2 cellular contexts compared by ENCODE assay signal in genomic region chr11:130816516-130816915, GRCh38.
TF ChIP-seq lines count a peak whose summit lies in the region.

No MANE protein-coding gene starts in this region.

TF ChIP-seq in A549, 52 proteins besides CTCF, POLR2A, EP300 and RAD21 (continued from another document):
- no peak for TF ChIP-seq GATA3 (IDR thresholded peaks at IDR 0.05; ENCODE audit: borderline replicate concordance)
- TF ChIP-seq SREBF2 (IDR thresholded peaks at IDR 0.05): no peak
- TF ChIP-seq EHF (CRISPR knock-in tag; IDR thresholded peaks at IDR 0.05): no peak
- no peak for TF ChIP-seq HOXB13 (CRISPR knock-in tag; IDR thresholded peaks at IDR 0.05; ENCODE audit: low read depth)
- TF ChIP-seq BCL3 (IDR thresholded peaks at IDR 0.05): no peak

TF ChIP-seq in neural cell, 6 proteins besides CTCF, POLR2A, EP300 and RAD21 (continued from another document):
- TF ChIP-seq REST (IDR thresholded peaks at IDR 0.05; ENCODE audit: borderline replicate concordance): no peak
- TF ChIP-seq POLR2AphosphoS5 (IDR thresholded peaks at IDR 0.05): no peak
